In the genomic region with DNA sequence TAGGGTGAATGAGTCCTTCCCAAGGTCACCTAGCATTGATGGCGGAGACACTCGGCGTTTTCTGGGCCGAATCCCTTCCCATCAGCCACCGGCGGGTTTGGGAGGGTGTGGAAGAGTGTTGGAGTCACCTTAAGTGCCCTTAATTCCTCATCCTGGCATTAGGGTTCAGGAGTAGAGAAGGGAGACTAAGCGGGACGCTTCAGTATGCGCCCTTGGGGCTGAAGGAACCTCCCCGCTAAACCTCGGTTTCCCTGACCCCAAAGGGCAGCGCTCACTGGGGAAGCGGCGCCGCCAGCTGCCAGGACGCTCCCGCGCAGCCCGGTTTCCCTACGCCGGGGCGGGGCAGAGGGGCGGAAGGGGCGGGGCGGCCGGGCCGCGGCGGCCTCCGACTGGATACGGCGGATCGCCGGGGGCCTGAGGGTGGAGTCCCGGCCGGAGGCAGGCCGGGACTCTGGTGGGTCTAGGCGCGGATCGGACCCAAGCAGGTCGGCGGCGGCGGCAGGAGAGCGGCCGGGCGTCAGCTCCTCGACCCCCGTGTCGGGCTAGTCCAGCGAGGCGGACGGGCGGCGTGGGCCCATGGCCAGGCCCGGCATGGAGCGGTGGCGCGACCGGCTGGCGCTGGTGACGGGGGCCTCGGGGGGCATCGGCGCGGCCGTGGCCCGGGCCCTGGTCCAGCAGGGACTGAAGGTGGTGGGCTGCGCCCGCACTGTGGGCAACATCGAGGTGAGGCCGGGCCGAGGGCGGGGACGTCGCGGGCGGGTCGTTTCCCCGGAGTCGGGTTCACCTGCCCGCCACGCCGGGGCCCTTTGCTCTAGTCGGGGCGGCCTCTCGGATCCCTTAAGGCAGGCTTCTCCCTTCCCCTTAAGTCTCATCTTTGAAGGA, we compare ENCODE assay signal across 8 cellular contexts. TPM values are rescaled to one million over a fixed set of nuclear protein-coding genes. Genes with fewer than 3 reads are reported as not detected.
DNase-seq lines count a peak whose midpoint lies in the region; ATAC-seq and TF ChIP-seq lines count a peak whose summit lies in the region.

A gene with protein sequence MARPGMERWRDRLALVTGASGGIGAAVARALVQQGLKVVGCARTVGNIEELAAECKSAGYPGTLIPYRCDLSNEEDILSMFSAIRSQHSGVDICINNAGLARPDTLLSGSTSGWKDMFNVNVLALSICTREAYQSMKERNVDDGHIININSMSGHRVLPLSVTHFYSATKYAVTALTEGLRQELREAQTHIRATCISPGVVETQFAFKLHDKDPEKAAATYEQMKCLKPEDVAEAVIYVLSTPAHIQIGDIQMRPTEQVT (plus strand): TSS at position 446 of the 882 bp plus-strand sequence. CDS start 131 bp downstream, at position 577.

- DNase-seq in SIG-M5 treated with dmso at 0.1 percent for 504 hours (lab: John Stamatoyannopoulos, UW; ENCODE audit: unreplicated experiment): peak; percentile 63
- DNase-seq in SIG-M5 (lab: John Stamatoyannopoulos, UW): no peak
- DNase-seq in NCI-H2227 (lab: John Stamatoyannopoulos, UW; ENCODE audit: unreplicated experiment): peak; percentile 84
- peak; percentile 76 for DNase-seq in activated CD4-positive, CD25-positive, alpha-beta regulatory T cell treated with anti-CD3 and anti-CD28 coated beads, Interleukin-2, amount 50 U/mL, for 72 hours
- peak; percentile 71 for DNase-seq in cerebellar cortex (ENCODE audit: low spot score)
- DNase-seq in kidney epithelial cell (ENCODE audit: low read depth): no peak
- DNase-seq in stimulated activated CD4-positive, alpha-beta T cell treated with anti-CD3 and anti-CD28 coated beads, Interleukin-15, amount 100 ng/mL, for 1 hour (ENCODE audit: low read depth in 1 of 2, low spot score in 1 of 2): peak; percentile 55 to 81

- peak within 1 kb of the TSS; percentile 62 for H3K4me3 ChIP-seq in kidney epithelial cell (ENCODE audit: low read depth, low read length)

- peaks cover 2% of the 10 kb centered on the region for H3K36me3 ChIP-seq in kidney epithelial cell (ENCODE audit: control insufficient read depth, insufficient read depth, low read length)

- no peak for TF ChIP-seq CTCF in kidney epithelial cell (IDR thresholded peaks at IDR 0.05; ENCODE audit: insufficient read depth, low read length, poor library complexity, severe bottlenecking)

- peak; percentile 57 for ATAC-seq in HG03025 (IDR thresholded peaks at IDR 0.05; ENCODE audit: low FRiP score, unreplicated experiment)

- no peaks in the 10 kb centered on the region for H3K27me3 ChIP-seq in kidney epithelial cell (ENCODE audit: control insufficient read depth, insufficient read depth, low read length)

RNA-seq across cellular contexts. Expression of the gene that starts here (rescaled TPM):
- 5.4 and 8.3 TPM in 2 replicates for total RNA-seq in kidney epithelial cell

Comparison
In these comparisons a context has a peak if more than half of its experiments do, and no peak if none do; other contexts are left out.
1. DNase-seq: peak in SIG-M5 treated with dmso at 0.1 percent for 504 hours (single experiment), NCI-H2227 (single experiment), activated CD4-positive, CD25-positive, alpha-beta regulatory T cell treated with anti-CD3 and anti-CD28 coated beads, Interleukin-2, amount 50 U/mL, for 72 hours (single experiment), cerebellar cortex (single experiment) and stimulated activated CD4-positive, alpha-beta T cell treated with anti-CD3 and anti-CD28 coated beads, Interleukin-15, amount 100 ng/mL, for 1 hour (2 of 2); none in SIG-M5 (single experiment) and kidney epithelial cell (single experiment).